ENCODE assay signal across 22 cellular contexts in the genomic region with DNA sequence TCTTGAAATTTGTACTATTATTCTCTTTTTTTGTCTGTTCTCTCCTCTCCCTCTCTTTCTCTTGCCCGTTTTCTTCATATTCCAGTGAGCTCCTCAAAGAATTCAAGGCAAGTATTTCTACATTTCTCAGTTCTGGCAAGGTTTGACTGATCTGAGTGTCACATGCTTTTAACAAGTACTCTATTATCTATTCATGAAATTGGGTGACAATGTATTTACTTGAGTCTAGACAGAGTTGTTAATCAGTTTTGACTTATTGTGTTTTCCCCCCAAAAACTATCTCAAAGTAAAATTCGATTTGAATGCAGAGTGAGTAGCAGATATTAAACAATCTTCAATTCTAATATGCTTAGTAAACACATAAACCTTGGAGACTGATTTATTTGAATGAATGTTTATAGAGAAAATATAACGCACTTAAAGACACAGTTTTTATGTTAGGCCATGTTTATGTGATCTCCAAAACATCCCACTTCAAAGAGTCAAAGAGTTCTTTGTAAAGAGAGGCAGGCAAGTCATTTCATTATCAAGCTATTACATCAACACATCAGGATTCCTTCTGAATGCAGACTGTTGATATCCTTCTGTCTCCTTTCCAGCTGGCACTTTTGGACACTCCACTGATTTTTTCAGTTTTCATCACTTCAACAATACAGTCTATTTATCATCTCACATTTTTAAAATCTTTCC.
DNase-seq lines count a peak whose midpoint lies in the region; ATAC-seq and TF ChIP-seq lines count a peak whose summit lies in the region.
"Had no signal": no experiment of that assay in that cellular context is flagged by ENCODE, and none has a peak within 500 bp of the region (broad histone marks: within the 10 kb centered on the region; RNA-seq: fewer than 3 reads in every experiment).

No MANE protein-coding gene starts in this region.

- no peak overlapping the region for H2AFZ ChIP-seq in IMR-90 (replicated peaks; ENCODE audit: low read length, poor library complexity)
- no peak overlapping the region for H2AFZ ChIP-seq in fibroblast of lung (ENCODE audit: low read length)
- H2AFZ ChIP-seq in mesenchymal stem cell (ENCODE audit: low read depth, low read length): no peak overlapping the region
- H2AFZ ChIP-seq: GM23338 had no signal

- H2BK5ac ChIP-seq in IMR-90 (ENCODE audit: low read depth, low read length, poor library complexity, severe bottlenecking) (no peak overlapping the region), mesenchymal stem cell (ENCODE audit: low read depth, low read length, poor library complexity, severe bottlenecking) (no peak overlapping the region)

- in situ Hi-C loops in IMR-90 (cut with MboI; ENCODE audit: low sequenced_read_pairs): no loop called here

- no peak overlapping the region for H3K4ac ChIP-seq in IMR-90 (ENCODE audit: low read depth, low read length)
- no peak overlapping the region for H3K4ac ChIP-seq in mesenchymal stem cell (ENCODE audit: low read depth in 1 of 2, low read length in 2 of 2)

- H4K5ac ChIP-seq in IMR-90 (ENCODE audit: low read depth, low read length): no peak overlapping the region

- no peaks in the 10 kb centered on the region for H3K9me3 Mint-ChIP-seq in chondrocyte (ENCODE audit: low read depth)
- H3K9me3 Mint-ChIP-seq: GM23338 had no signal

- no peak overlapping the region for H2BK20ac ChIP-seq in IMR-90 (ENCODE audit: low read depth, low read length)

- H3K27ac Mint-ChIP-seq in chondrocyte (ENCODE audit: unreplicated experiment): no peak overlapping the region
- H3K27ac Mint-ChIP-seq: CD4-positive, CD25-positive, alpha-beta regulatory T cell; GM23338 had no signal

- H3K9me3 ChIP-seq in IMR-90 (ENCODE audit: control insufficient read depth, insufficient read depth, low read length) (no peaks in the 10 kb centered on the region), fibroblast of lung (ENCODE audit: control insufficient read depth, insufficient read depth, low read depth, low read length) (no peaks in the 10 kb centered on the region), mesenchymal stem cell (ENCODE audit: control insufficient read depth, low read length) (no peaks in the 10 kb centered on the region)

- no peaks in the 10 kb centered on the region for H3K9me1 ChIP-seq in IMR-90 (ENCODE audit: insufficient read depth, low read length)

- H3K79me1 ChIP-seq in IMR-90 (ENCODE audit: low read depth in 1 of 2, low read length in 2 of 2) (no peaks in the 10 kb centered on the region), mesenchymal stem cell (replicated peaks; ENCODE audit: low read length, poor library complexity, severe bottlenecking) (no peaks in the 10 kb centered on the region)

- ATAC-seq in IMR-90 (ENCODE audit: low read depth) (peak; percentile 14; the same call in 1 of the 2 replicates), HG02678 (IDR thresholded peaks at IDR 0.05; ENCODE audit: unreplicated experiment) (no peak)
- ATAC-seq: GM23338, K562, PC-3 had no signal

- no CpG with 5 or more reads among the region's 3 CpGs for WGBS in IMR-90 (ENCODE audit: extremely low coverage in 2 of 2, insufficient read length in 1 of 2), 2 experiments
- 68% methylated on average over 2 of the region's 3 CpGs for WGBS in mesenchymal stem cell

- H3K4me1 Mint-ChIP-seq in chondrocyte (ENCODE audit: low read depth): peaks cover 13% of the 10 kb centered on the region
- H3K4me1 Mint-ChIP-seq: CD4-positive, CD25-positive, alpha-beta regulatory T cell had no signal

- H3K4me3 ChIP-seq in IMR-90 (ENCODE audit: insufficient read depth, low read depth, low read length) (no peak overlapping the region), fibroblast of lung (replicated peaks in 1 of 4; ENCODE audit: control extremely low read depth in 1 of 4, insufficient read depth in 1 of 4, low read depth in 3 of 4, low read length in 4 of 4) (no peak overlapping the region), mesenchymal stem cell (ENCODE audit: insufficient read depth in 1 of 2, low read depth in 1 of 2, low read length in 2 of 2) (no peak overlapping the region)
- H3K4me3 ChIP-seq: GM23338, K562, SK-N-MC had no signal

- H3K27me3 ChIP-seq in IMR-90 (ENCODE audit: control insufficient read depth, insufficient read depth, low read length): no peaks in the 10 kb centered on the region
- H3K27me3 ChIP-seq in fibroblast of lung (ENCODE audit: control insufficient read depth, insufficient read depth, low read length): no peaks in the 10 kb centered on the region
- no peaks in the 10 kb centered on the region for H3K27me3 ChIP-seq in mesenchymal stem cell (ENCODE audit: control insufficient read depth in 1 of 2, insufficient read depth in 1 of 2, low read length in 2 of 2)

- no peaks in the 10 kb centered on the region for H4K20me1 ChIP-seq in IMR-90 (ENCODE audit: insufficient read depth, low read length)
- H4K20me1 ChIP-seq in fibroblast of lung (ENCODE audit: control insufficient read depth, extremely low read depth, insufficient read depth, low read length): no peaks in the 10 kb centered on the region

- CTCF ChIA-PET in IMR-90 (lab: Yijun Ruan, JAX): no interaction called here

- H3K36me3 ChIP-seq in IMR-90 (ENCODE audit: control insufficient read depth, insufficient read depth, low read length) (no peaks in the 10 kb centered on the region), fibroblast of lung (ENCODE audit: control insufficient read depth, insufficient read depth, low read length) (no peaks in the 10 kb centered on the region), mesenchymal stem cell (ENCODE audit: control insufficient read depth in 1 of 2, insufficient read depth in 2 of 2, low read depth in 1 of 2, low read length in 2 of 2) (no peaks in the 10 kb centered on the region)

- H3K23ac ChIP-seq in IMR-90 (ENCODE audit: low read depth, low read length) (no peak overlapping the region), mesenchymal stem cell (ENCODE audit: low read length in 2 of 2) (no peak overlapping the region)

- no peaks in the 10 kb centered on the region for H3K36me3 Mint-ChIP-seq in chondrocyte (ENCODE audit: low read depth)
- H3K36me3 Mint-ChIP-seq: CD4-positive, CD25-positive, alpha-beta regulatory T cell had no signal

- H3K27ac ChIP-seq in IMR-90 (ENCODE audit: insufficient read depth, low read length) (no peak overlapping the region), fibroblast of lung (ENCODE audit: insufficient read depth, low read length) (no peak overlapping the region), mesenchymal stem cell (ENCODE audit: low read length, poor library complexity, severe bottlenecking) (no peak overlapping the region)
- H3K27ac ChIP-seq: SK-N-MC had no signal

- no peak overlapping the region for H2AK9ac ChIP-seq in IMR-90 (replicated peaks; ENCODE audit: low read depth, low read length, poor library complexity)

- H3K18ac ChIP-seq in IMR-90 (ENCODE audit: low read depth, low read length) (no peak overlapping the region), mesenchymal stem cell (ENCODE audit: low read depth in 1 of 2, low read length in 2 of 2) (no peak overlapping the region)

- no peaks in the 10 kb centered on the region for H3K79me2 ChIP-seq in fibroblast of lung (ENCODE audit: control insufficient read depth, insufficient read depth, low read length)

- H3K9ac ChIP-seq in IMR-90 (ENCODE audit: low read depth, low read length) (no peak overlapping the region), fibroblast of lung (ENCODE audit: insufficient read depth, low read length) (no peak overlapping the region), mesenchymal stem cell (ENCODE audit: low read length) (no peak overlapping the region)

- dilution Hi-C loops in IMR-90 (cut with HindIII; ENCODE audit: low sequenced_read_pairs, unreplicated experiment): no loop called here

- no peaks in the 10 kb centered on the region for H3K27me3 Mint-ChIP-seq in chondrocyte (ENCODE audit: low read depth)
- H3K27me3 Mint-ChIP-seq: CD4-positive, CD25-positive, alpha-beta regulatory T cell had no signal

- no peak for TF ChIP-seq CTCF in IMR-90 (conservative IDR thresholded peaks at IDR 0.05; ENCODE audit: low read depth, low read length)
- TF ChIP-seq CTCF in fibroblast of lung (conservative IDR thresholded peaks at IDR 0.05 in 1 of 2, IDR thresholded peaks at IDR 0.05 in 1 of 2; ENCODE audit: low read depth in 1 of 2, low read length in 2 of 2): no peak
- no peak for TF ChIP-seq CTCF in chondrocyte (IDR thresholded peaks at IDR 0.05)

- TF ChIP-seq POLR2A in IMR-90 (IDR thresholded peaks at IDR 0.05; ENCODE audit: low read depth, low read length): no peak

- no TSS peak for BruUV-seq in IMR-90 (replicated peaks; lab: Mats Ljungman, UMichigan)

- no peak for DNase-seq in IMR-90
- peak; percentile 7 to 8 for DNase-seq in fibroblast of lung (ENCODE audit: low read depth in 2 of 2)
- peak; percentile 5 for DNase-seq in mesenchymal stem cell
- DNase-seq in superior temporal gyrus (ENCODE audit: extremely low spot score): peak; percentile 56
- no peak for DNase-seq in DMS 273 (lab: John Stamatoyannopoulos, UW; ENCODE audit: unreplicated experiment)
- no peak for DNase-seq in chondrocyte (ENCODE audit: low spot score)
- DNase-seq: CD4-positive, CD25-positive, alpha-beta regulatory T cell; COR-L47; DMS 273 treated with DMSO at 0.1 percent for 48 hours; NCI-H1092; NCI-H1436; NCI-H187 treated with DMSO at 0.1 percent for 48 hours; NCI-H2107; NCI-H446 treated with DMSO at 0.1 percent for 48 hours; NCI-H526 treated with DMSO at 0.1 percent for 48 hours; RPMI8226; SHP77 had no signal

- POLR2A ChIA-PET in IMR-90 (lab: Charles Lee; ENCODE audit: unreplicated experiment): no interaction called here

- H3K14ac ChIP-seq in IMR-90 (replicated peaks; ENCODE audit: low read depth, low read length) (no peak overlapping the region), mesenchymal stem cell (ENCODE audit: low read length in 2 of 2) (no peak overlapping the region)

- no peak overlapping the region for H2BK120ac ChIP-seq in IMR-90 (ENCODE audit: low read depth, low read length)
- no peak overlapping the region for H2BK120ac ChIP-seq in mesenchymal stem cell (ENCODE audit: low read depth, low read length)

- no peak overlapping the region for H3K4me3 Mint-ChIP-seq in chondrocyte (ENCODE audit: unreplicated experiment)
- H3K4me3 Mint-ChIP-seq: CD4-positive, CD25-positive, alpha-beta regulatory T cell; GM23338 had no signal

- H3K4me1 ChIP-seq in IMR-90 (ENCODE audit: control insufficient read depth, insufficient read depth, low read length): no peaks in the 10 kb centered on the region
- H3K4me1 ChIP-seq in fibroblast of lung (ENCODE audit: control insufficient read depth, extremely low read depth, insufficient read depth, low read length): no peaks in the 10 kb centered on the region
- H3K4me1 ChIP-seq in mesenchymal stem cell (ENCODE audit: control insufficient read depth, insufficient read depth, low read depth, low read length): no peaks in the 10 kb centered on the region

- H3K56ac ChIP-seq in IMR-90 (ENCODE audit: extremely low read depth, insufficient read depth, low read length): no peak overlapping the region

- H4K91ac ChIP-seq in IMR-90 (ENCODE audit: insufficient read depth, low read depth, low read length): no peak overlapping the region
- H4K91ac ChIP-seq in mesenchymal stem cell (ENCODE audit: low read length): no peak overlapping the region

- H2AK5ac ChIP-seq in IMR-90 (ENCODE audit: low read depth, low read length): no peak overlapping the region
- H2AK5ac ChIP-seq in mesenchymal stem cell (ENCODE audit: low read length, severe bottlenecking): no peak overlapping the region

- H3K4me2 ChIP-seq in IMR-90 (ENCODE audit: low read depth, low read length) (no peak overlapping the region), fibroblast of lung (ENCODE audit: extremely low read depth, insufficient read depth, low read length) (no peak overlapping the region), mesenchymal stem cell (ENCODE audit: low read length, poor library complexity, severe bottlenecking) (no peak overlapping the region)
- H3K4me2 ChIP-seq: GM23338 had no signal

- no peak for TF ChIP-seq RAD21 in IMR-90 (IDR thresholded peaks at IDR 0.05; ENCODE audit: low read length)

- no peak overlapping the region for H2BK12ac ChIP-seq in mesenchymal stem cell (ENCODE audit: low read length in 2 of 2)

- intact Hi-C loops in IMR-90 (cut with micrococcal nuclease): no loop called here

- no peak overlapping the region for H2BK15ac ChIP-seq in IMR-90 (ENCODE audit: low read depth, low read length)
- no peak overlapping the region for H2BK15ac ChIP-seq in mesenchymal stem cell (ENCODE audit: low read depth, poor library complexity, severe bottlenecking)

- H4K8ac ChIP-seq in IMR-90 (ENCODE audit: low read depth in 2 of 2, low read length in 2 of 2) (no peak overlapping the region), mesenchymal stem cell (ENCODE audit: low read length) (no peak overlapping the region)

Comparison
In these comparisons a context has a peak if more than half of its experiments do, and no peak if none do; other contexts are left out.
1. DNase-seq: peak in fibroblast of lung (2 of 2), mesenchymal stem cell (single experiment) and superior temporal gyrus (single experiment); none in IMR-90 (single experiment), DMS 273 (single experiment) and chondrocyte (single experiment).